Comparison of ENCODE assay signal across 1 cellular context in genomic region chr15:30670056-30670455, GRCh38.
TF ChIP-seq lines count a peak whose summit lies in the region.

No MANE protein-coding gene starts in this region.

TF ChIP-seq in GM23338, 12 proteins besides CTCF, POLR2A, EP300 and RAD21:
- TF ChIP-seq ETS1 (IDR thresholded peaks at IDR 0.05): no peak
- no peak for TF ChIP-seq ZNF462 (CRISPR knock-in tag; IDR thresholded peaks at IDR 0.05)
- no peak for TF ChIP-seq ZNF114 (CRISPR knock-in tag; IDR thresholded peaks at IDR 0.05)
- TF ChIP-seq, protein P1, sequence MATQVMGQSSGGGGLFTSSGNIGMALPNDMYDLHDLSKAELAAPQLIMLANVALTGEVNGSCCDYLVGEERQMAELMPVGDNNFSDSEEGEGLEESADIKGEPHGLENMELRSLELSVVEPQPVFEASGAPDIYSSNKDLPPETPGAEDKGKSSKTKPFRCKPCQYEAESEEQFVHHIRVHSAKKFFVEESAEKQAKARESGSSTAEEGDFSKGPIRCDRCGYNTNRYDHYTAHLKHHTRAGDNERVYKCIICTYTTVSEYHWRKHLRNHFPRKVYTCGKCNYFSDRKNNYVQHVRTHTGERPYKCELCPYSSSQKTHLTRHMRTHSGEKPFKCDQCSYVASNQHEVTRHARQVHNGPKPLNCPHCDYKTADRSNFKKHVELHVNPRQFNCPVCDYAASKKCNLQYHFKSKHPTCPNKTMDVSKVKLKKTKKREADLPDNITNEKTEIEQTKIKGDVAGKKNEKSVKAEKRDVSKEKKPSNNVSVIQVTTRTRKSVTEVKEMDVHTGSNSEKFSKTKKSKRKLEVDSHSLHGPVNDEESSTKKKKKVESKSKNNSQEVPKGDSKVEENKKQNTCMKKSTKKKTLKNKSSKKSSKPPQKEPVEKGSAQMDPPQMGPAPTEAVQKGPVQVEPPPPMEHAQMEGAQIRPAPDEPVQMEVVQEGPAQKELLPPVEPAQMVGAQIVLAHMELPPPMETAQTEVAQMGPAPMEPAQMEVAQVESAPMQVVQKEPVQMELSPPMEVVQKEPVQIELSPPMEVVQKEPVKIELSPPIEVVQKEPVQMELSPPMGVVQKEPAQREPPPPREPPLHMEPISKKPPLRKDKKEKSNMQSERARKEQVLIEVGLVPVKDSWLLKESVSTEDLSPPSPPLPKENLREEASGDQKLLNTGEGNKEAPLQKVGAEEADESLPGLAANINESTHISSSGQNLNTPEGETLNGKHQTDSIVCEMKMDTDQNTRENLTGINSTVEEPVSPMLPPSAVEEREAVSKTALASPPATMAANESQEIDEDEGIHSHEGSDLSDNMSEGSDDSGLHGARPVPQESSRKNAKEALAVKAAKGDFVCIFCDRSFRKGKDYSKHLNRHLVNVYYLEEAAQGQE (IDR thresholded peaks at IDR 0.05; ENCODE audit: unreplicated experiment): no peak
- no peak for TF ChIP-seq EZH2phosphoT487 (IDR thresholded peaks at IDR 0.05; ENCODE audit: unreplicated experiment)
- no peak for TF ChIP-seq NANOG (IDR thresholded peaks at IDR 0.05; ENCODE audit: borderline replicate concordance)
- TF ChIP-seq JUNB (IDR thresholded peaks at IDR 0.05; ENCODE audit: unreplicated experiment): no peak
- no peak for TF ChIP-seq ZNF331 (CRISPR knock-in tag; IDR thresholded peaks at IDR 0.05; ENCODE audit: low read depth)
- no peak for TF ChIP-seq EZH2 (IDR thresholded peaks at IDR 0.05; ENCODE audit: low read depth, unreplicated experiment)
